Comparison of ENCODE assay signal across 25 cellular contexts in genomic region chr2:103669579-103669978, GRCh38.
"Had no signal": no experiment of that assay in that cellular context is flagged by ENCODE, and none has a peak within 500 bp of the region (broad histone marks: within the 10 kb centered on the region; RNA-seq: fewer than 3 reads in every experiment).

No MANE protein-coding gene starts in this region.

- H3K36me3 ChIP-seq: MG63 had no signal

- ATAC-seq: activated CD8-positive, alpha-beta T cell treated with anti-CD3 and anti-CD28 coated beads for 36 hours; activated T-cell treated with anti-CD3 and anti-CD28 coated beads, Interleukin-2, amount 50 U/mL, for 72 hours; body of pancreas; Panc1; Right ventricle myocardium inferior had no signal

- H3K27me3 Mint-ChIP-seq: activated CD8-positive, alpha-beta T cell treated with anti-CD3 and anti-CD28 coated beads for 36 hours; activated naive CD4-positive, alpha-beta T cell treated with anti-CD3 and anti-CD28 coated beads, Interleukin-2, amount 10 ng/mL, durations not matched to agents 7 days and 5 days; activated naive CD8-positive, alpha-beta T cell treated with anti-CD3 and anti-CD28 coated beads for 36 hours had no signal

- H3K36me3 Mint-ChIP-seq: activated naive CD4-positive, alpha-beta T cell treated with anti-CD3 and anti-CD28 coated beads, Interleukin-2, amount 10 ng/mL, durations not matched to agents 7 days and 5 days; activated naive CD8-positive, alpha-beta T cell treated with anti-CD3 and anti-CD28 coated beads for 36 hours had no signal

- H3K27me3 ChIP-seq: body of pancreas, MG63 had no signal

- H3K4me3 Mint-ChIP-seq: activated CD8-positive, alpha-beta T cell treated with anti-CD3 and anti-CD28 coated beads for 36 hours; activated naive CD4-positive, alpha-beta T cell treated with anti-CD3 and anti-CD28 coated beads, Interleukin-2, amount 10 ng/mL, durations not matched to agents 7 days and 5 days; activated naive CD8-positive, alpha-beta T cell treated with anti-CD3 and anti-CD28 coated beads for 36 hours; activated T-cell treated with anti-CD3 and anti-CD28 coated beads, Interleukin-2, amount 50 U/mL, for 72 hours had no signal

- H3K27ac ChIP-seq: body of pancreas, SK-N-MC, VCaP had no signal

- H3K9me3 ChIP-seq: body of pancreas, MG63 had no signal

- H3K27ac Mint-ChIP-seq: activated CD8-positive, alpha-beta T cell treated with anti-CD3 and anti-CD28 coated beads for 36 hours; activated naive CD4-positive, alpha-beta T cell treated with anti-CD3 and anti-CD28 coated beads, Interleukin-2, amount 10 ng/mL, durations not matched to agents 7 days and 5 days; activated naive CD8-positive, alpha-beta T cell treated with anti-CD3 and anti-CD28 coated beads for 36 hours; activated T-cell treated with anti-CD3 and anti-CD28 coated beads, Interleukin-2, amount 50 U/mL, for 72 hours; activated T-helper 2 cell treated with anti-CD3 and anti-CD28 coated beads, Interferon-gamma antibody, Interleukin-2, Interleukin-4, amounts not matched to agents 10 μg/mL and 5 μg/mL and 100 μg/mL, durations not matched to agents 14 hours and 24 hours and 36 hours had no signal

- DNase-seq: activated CD4-positive, CD25-positive, alpha-beta regulatory T cell; activated CD8-positive, alpha-beta memory T cell treated with anti-CD3 and anti-CD28 coated beads, Interleukin-2, amount 50 U/mL, for 4 hours; activated CD8-positive, alpha-beta T cell treated with anti-CD3 and anti-CD28 coated beads for 36 hours; activated gamma-delta T cell treated with Interleukin-2 at 50 U/mL for 16 hours; activated naive CD4-positive, alpha-beta T cell treated with anti-CD3 and anti-CD28 coated beads, Interleukin-2, amount 10 ng/mL, durations not matched to agents 7 days and 5 days; activated naive CD8-positive, alpha-beta T cell treated with anti-CD3 and anti-CD28 coated beads for 36 hours; activated T-cell treated with anti-CD3 and anti-CD28 coated beads, Interleukin-2, amount 50 U/mL, for 72 hours; body of pancreas; MG63; MV-4-11; NCI-H1105; NCI-H146; NCI-H2029 treated with DMSO at 0.1 percent for 48 hours; NCI-H345; NCI-H510A; NCI-H526 treated with DMSO at 0.1 percent for 48 hours; NCI-H82; OCI-M1; RPMI8226; T-helper 1 cell had no signal

- H3K9me3 Mint-ChIP-seq: activated naive CD8-positive, alpha-beta T cell treated with anti-CD3 and anti-CD28 coated beads for 36 hours had no signal

- H3K4me3 ChIP-seq: body of pancreas, MG63, SK-N-MC had no signal

- H3K4me1 Mint-ChIP-seq: activated naive CD4-positive, alpha-beta T cell treated with anti-CD3 and anti-CD28 coated beads, Interleukin-2, amount 10 ng/mL, durations not matched to agents 7 days and 5 days; activated naive CD8-positive, alpha-beta T cell treated with anti-CD3 and anti-CD28 coated beads for 36 hours had no signal

- H3K4me1 ChIP-seq: body of pancreas had no signal
